In genomic region chr18:11995445-11996189, GRCh38 we compare ENCODE assay signal across 8 cellular contexts. TPM values are rescaled to one million over a fixed set of nuclear protein-coding genes. Genes with fewer than 3 reads are reported as not detected.
DNase-seq lines count a peak whose midpoint lies in the region; ATAC-seq, FAIRE-seq and TF ChIP-seq lines count a peak whose summit lies in the region.

No MANE protein-coding gene starts in this region.

- CTCF ChIA-PET in A673 (lab: Charles Lee) = interaction anchor here (0.6 to 3.8 kb wide), 7 partner anchors 14 to 262 kb away, joined by 3 to 82 read pairs (median 6); partner anchors contain the start of gene IMPA2
- CTCF ChIA-PET in activated CD4-positive, alpha-beta memory T cell treated with anti-CD3 and anti-CD28 coated beads, Interleukin-2, amount 10 ng/mL, durations not matched to agents 7 days and 5 days (lab: Charles Lee) = interaction anchor here (0.7 to 8.9 kb wide), 21 partner anchors 9 to 340 kb away, joined by 3 to 197 read pairs (median 7); partner anchors contain the start of gene IMPA2

- no peak overlapping the region for H3K4me3 Mint-ChIP-seq in activated CD4-positive, alpha-beta memory T cell treated with anti-CD3 and anti-CD28 coated beads, Interleukin-2, amount 10 ng/mL, durations not matched to agents 7 days and 5 days
- no peak overlapping the region for H3K4me3 Mint-ChIP-seq in mesothelial cell of epicardium
- peak overlapping the region; percentile 12 for H3K4me3 Mint-ChIP-seq in stimulated activated effector memory CD8-positive, alpha-beta T cell treated with anti-CD3 and anti-CD28 coated beads, Interleukin-12 subunit alpha, Interleukin-12 subunit beta, amount 100 ng/mL, for 72 hours

- DNase-seq in A673 (ENCODE audit: low spot score) (peak; percentile 75), NCI-H748 treated with DMSO at 0.1 percent for 48 hours (lab: John Stamatoyannopoulos, UW) (peak; percentile 18), mesothelial cell of epicardium (ENCODE audit: low spot score in 2 of 2, unreplicated experiment in 2 of 2) (peak in 1 of 2 experiments; percentile 62)
- DNase-seq in activated CD4-positive, alpha-beta memory T cell treated with anti-CD3 and anti-CD28 coated beads, Interleukin-2, amount 10 ng/mL, durations not matched to agents 7 days and 5 days = peak; percentile 60
- DNase-seq in stimulated activated effector memory CD8-positive, alpha-beta T cell treated with anti-CD3 and anti-CD28 coated beads, Interleukin-12 subunit alpha, Interleukin-12 subunit beta, amount 100 ng/mL, for 72 hours (ENCODE audit: low spot score in 2 of 2) = peak; percentile 21 to 65

- no peak overlapping the region for H3K27ac ChIP-seq in A673 (ENCODE audit: low read depth, low read length, poor library complexity, severe bottlenecking)

- no peaks in the 10 kb centered on the region for H3K27me3 Mint-ChIP-seq in activated CD4-positive, alpha-beta memory T cell treated with anti-CD3 and anti-CD28 coated beads, Interleukin-2, amount 10 ng/mL, durations not matched to agents 7 days and 5 days
- no peaks in the 10 kb centered on the region for H3K27me3 Mint-ChIP-seq in mesothelial cell of epicardium (ENCODE audit: low read depth)

- peaks cover 5% of the 10 kb centered on the region for H3K36me3 Mint-ChIP-seq in activated CD4-positive, alpha-beta memory T cell treated with anti-CD3 and anti-CD28 coated beads, Interleukin-2, amount 10 ng/mL, durations not matched to agents 7 days and 5 days (ENCODE audit: low read depth)
- H3K36me3 Mint-ChIP-seq in mesothelial cell of epicardium = peaks cover 3% of the 10 kb centered on the region
- H3K36me3 Mint-ChIP-seq in stimulated activated effector memory CD8-positive, alpha-beta T cell treated with anti-CD3 and anti-CD28 coated beads, Interleukin-12 subunit alpha, Interleukin-12 subunit beta, amount 100 ng/mL, for 72 hours = no peaks in the 10 kb centered on the region

- peak overlapping the region; percentile 50 for H3K27ac Mint-ChIP-seq in activated CD4-positive, alpha-beta memory T cell treated with anti-CD3 and anti-CD28 coated beads, Interleukin-2, amount 10 ng/mL, durations not matched to agents 7 days and 5 days
- H3K27ac Mint-ChIP-seq in mesothelial cell of epicardium = peak overlapping the region; percentile 6
- peak overlapping the region; percentile 51 for H3K27ac Mint-ChIP-seq in stimulated activated effector memory CD8-positive, alpha-beta T cell treated with anti-CD3 and anti-CD28 coated beads, Interleukin-12 subunit alpha, Interleukin-12 subunit beta, amount 100 ng/mL, for 72 hours

- no peaks in the 10 kb centered on the region for H3K9me3 ChIP-seq in A673 (ENCODE audit: low read depth, low read length, poor library complexity, severe bottlenecking)

- H3K27me3 ChIP-seq in A673 (replicated peaks; ENCODE audit: insufficient read depth, low read depth, low read length, poor library complexity) = no peaks in the 10 kb centered on the region

- H3K4me1 ChIP-seq in A673 (ENCODE audit: insufficient read depth, low read length, poor library complexity, severe bottlenecking) = no peaks in the 10 kb centered on the region

- peak; percentile 60 for ATAC-seq in GM18499 (IDR thresholded peaks at IDR 0.05; ENCODE audit: insufficient read depth, unreplicated experiment)
- peak; percentile 84 for ATAC-seq in HG03103 (IDR thresholded peaks at IDR 0.05; ENCODE audit: low read depth, unreplicated experiment)
- ATAC-seq in stimulated activated effector memory CD8-positive, alpha-beta T cell treated with anti-CD3 and anti-CD28 coated beads, Interleukin-12 subunit alpha, Interleukin-12 subunit beta, amount 100 ng/mL, for 72 hours = peak; percentile 77

- POLR2A ChIA-PET in A673 (lab: Charles Lee; ENCODE audit: low non-redundant PET) = no interaction called here
- POLR2A ChIA-PET in activated CD4-positive, alpha-beta memory T cell treated with anti-CD3 and anti-CD28 coated beads, Interleukin-2, amount 10 ng/mL, durations not matched to agents 7 days and 5 days (lab: Charles Lee) = interaction anchor here (1.1 to 2.4 kb wide), 4 partner anchors 14 to 341 kb away, joined by 3 to 20 read pairs (median 7); partner anchors contain the start of gene IMPA2

- H3K9me3 Mint-ChIP-seq in activated CD4-positive, alpha-beta memory T cell treated with anti-CD3 and anti-CD28 coated beads, Interleukin-2, amount 10 ng/mL, durations not matched to agents 7 days and 5 days = no peaks in the 10 kb centered on the region
- H3K9me3 Mint-ChIP-seq in mesothelial cell of epicardium = no peaks in the 10 kb centered on the region
- no peaks in the 10 kb centered on the region for H3K9me3 Mint-ChIP-seq in stimulated activated effector memory CD8-positive, alpha-beta T cell treated with anti-CD3 and anti-CD28 coated beads, Interleukin-12 subunit alpha, Interleukin-12 subunit beta, amount 100 ng/mL, for 72 hours

- no TSS peak for BruUV-seq in A673 (replicated peaks; lab: Mats Ljungman, UMichigan)

- peaks cover 4% of the 10 kb centered on the region for H3K36me3 ChIP-seq in A673 (ENCODE audit: insufficient read depth, low read length, poor library complexity, severe bottlenecking)

- peak; percentile 74 for FAIRE-seq in endometrium (lab: Jason Lieb, UNC)

- peaks cover 23% of the 10 kb centered on the region for H3K4me1 Mint-ChIP-seq in activated CD4-positive, alpha-beta memory T cell treated with anti-CD3 and anti-CD28 coated beads, Interleukin-2, amount 10 ng/mL, durations not matched to agents 7 days and 5 days
- peaks cover 22% of the 10 kb centered on the region for H3K4me1 Mint-ChIP-seq in mesothelial cell of epicardium
- peaks cover 21% of the 10 kb centered on the region for H3K4me1 Mint-ChIP-seq in stimulated activated effector memory CD8-positive, alpha-beta T cell treated with anti-CD3 and anti-CD28 coated beads, Interleukin-12 subunit alpha, Interleukin-12 subunit beta, amount 100 ng/mL, for 72 hours

- intact Hi-C loops in A673 (cut with micrococcal nuclease; ENCODE audit: unreplicated experiment) = loop anchor here (1.0 to 5.0 kb wide), 2 partner anchors 57 to 263 kb away; no protein-coding TSS in a partner anchor

- peak; percentile 92 for TF ChIP-seq CTCF in A673 (conservative IDR thresholded peaks at IDR 0.05; ENCODE audit: low read depth, low read length)
- no peak for TF ChIP-seq CTCF in mesothelial cell of epicardium (IDR thresholded peaks at IDR 0.05; ENCODE audit: unreplicated experiment)

- no peak overlapping the region for H3K4me3 ChIP-seq in A673 (ENCODE audit: low read depth, low read length, poor library complexity, severe bottlenecking)

RNA-seq across cellular contexts. Expression of gene IMPA2, which starts 14.3 kb away (rescaled TPM):
- 22.4 and 33.7 TPM in 2 replicates for total RNA-seq in A673 (2021)
- total RNA-seq in activated CD4-positive, alpha-beta memory T cell treated with anti-CD3 and anti-CD28 coated beads, Interleukin-2, amount 10 ng/mL, durations not matched to agents 7 days and 5 days = 10 to 100 TPM; 12.6 to 15.4 TPM
- total RNA-seq in mesothelial cell of epicardium = 29.9 to 30.6 TPM (median 30.4 TPM) in 3 replicates
